Comparison of ENCODE assay signal across 28 cellular contexts in genomic region chr4:179762840-179763239, GRCh38.
"Had no signal": no experiment of that assay in that cellular context is flagged by ENCODE, and none has a peak within 500 bp of the region (broad histone marks: within the 10 kb centered on the region; RNA-seq: fewer than 3 reads in every experiment).

No MANE protein-coding gene starts in this region.

- H3K27ac ChIP-seq: breast epithelium, Peyer's patch, RWPE1, SJCRH30 had no signal

- H3K4me3 ChIP-seq: breast epithelium, Peyer's patch, SJCRH30 had no signal

- H3K27me3 Mint-ChIP-seq: activated naive CD4-positive, alpha-beta T cell treated with anti-CD3 and anti-CD28 coated beads, Interleukin-2, amount 50 U/mL, for 24 hours had no signal

- ATAC-seq: activated CD8-positive, alpha-beta T cell treated with anti-CD3 and anti-CD28 coated beads, Interleukin-2, amount 10 ng/mL, durations not matched to agents 7 days and 5 days; WTC11 had no signal

- H3K4me1 Mint-ChIP-seq: activated naive CD4-positive, alpha-beta T cell treated with anti-CD3 and anti-CD28 coated beads, Interleukin-2, amount 50 U/mL, for 24 hours; WTC11 had no signal

- H3K27ac Mint-ChIP-seq: activated CD8-positive, alpha-beta T cell treated with anti-CD3 and anti-CD28 coated beads, Interleukin-2, amount 10 ng/mL, durations not matched to agents 7 days and 5 days; activated naive CD4-positive, alpha-beta T cell treated with anti-CD3 and anti-CD28 coated beads, Interleukin-2, amount 50 U/mL, for 24 hours; T-helper 1 cell treated with Interleukin-12 subunit alpha and Interleukin-12 subunit beta and Interleukin-4 antibody, amounts not matched to agents 30 μg/mL and 1 μg/mL, for 36 hours; WTC11 had no signal

- H3K36me3 ChIP-seq: breast epithelium, Peyer's patch, SJCRH30 had no signal

- H3K4me1 ChIP-seq: breast epithelium, Peyer's patch, SJCRH30 had no signal

- H3K36me3 Mint-ChIP-seq: activated naive CD4-positive, alpha-beta T cell treated with anti-CD3 and anti-CD28 coated beads, Interleukin-2, amount 50 U/mL, for 24 hours had no signal

- DNase-seq: activated CD4-positive, alpha-beta T cell treated with anti-CD3 and anti-CD28 coated beads for 48 hours; activated CD4-positive, alpha-beta T cell treated with anti-CD3 and anti-CD28 coated beads, Interleukin-2, amount 50 U/mL, for 4 hours; activated CD4-positive, CD25-positive, alpha-beta regulatory T cell treated with anti-CD3 and anti-CD28 coated beads, Interleukin-2, amount 50 U/mL, for 72 hours; activated CD8-positive, alpha-beta memory T cell treated with anti-CD3 and anti-CD28 coated beads, Interleukin-2, amount 50 U/mL, for 48 hours; activated CD8-positive, alpha-beta T cell treated with anti-CD3 and anti-CD28 coated beads, Interleukin-2, amount 10 ng/mL, durations not matched to agents 7 days and 5 days; activated effector memory CD4-positive, alpha-beta T cell treated with Interleukin-2 at 50 U/mL for 16 hours; activated naive CD4-positive, alpha-beta T cell; activated T-cell treated with anti-CD3 and anti-CD28 coated beads, Interleukin-2, amount 50 U/mL, for 1 hour; aorta; central memory CD4-positive, alpha-beta T cell; cortex of kidney; NCI-H1048; NCI-H1417; NCI-H1930; NCI-H2171; NCI-H2227 treated with DMSO at 0.1 percent for 48 hours; NCI-H446 treated with DMSO at 0.1 percent for 48 hours; NCI-H526; NCI-H774; OCI-M1; Peyer's patch; Right ventricle myocardium superior; SJCRH30 had no signal

- H3K27me3 ChIP-seq: breast epithelium, Peyer's patch, SJCRH30 had no signal

- H3K9me3 ChIP-seq: Peyer's patch, SJCRH30 had no signal

- H3K4me3 Mint-ChIP-seq: activated CD8-positive, alpha-beta T cell treated with anti-CD3 and anti-CD28 coated beads, Interleukin-2, amount 10 ng/mL, durations not matched to agents 7 days and 5 days; activated naive CD4-positive, alpha-beta T cell treated with anti-CD3 and anti-CD28 coated beads, Interleukin-2, amount 50 U/mL, for 24 hours; T-helper 1 cell treated with Interleukin-12 subunit alpha and Interleukin-12 subunit beta and Interleukin-4 antibody, amounts not matched to agents 30 μg/mL and 1 μg/mL, for 36 hours; WTC11 had no signal
